1 cellular context compared by ENCODE assay signal in the genomic region with DNA sequence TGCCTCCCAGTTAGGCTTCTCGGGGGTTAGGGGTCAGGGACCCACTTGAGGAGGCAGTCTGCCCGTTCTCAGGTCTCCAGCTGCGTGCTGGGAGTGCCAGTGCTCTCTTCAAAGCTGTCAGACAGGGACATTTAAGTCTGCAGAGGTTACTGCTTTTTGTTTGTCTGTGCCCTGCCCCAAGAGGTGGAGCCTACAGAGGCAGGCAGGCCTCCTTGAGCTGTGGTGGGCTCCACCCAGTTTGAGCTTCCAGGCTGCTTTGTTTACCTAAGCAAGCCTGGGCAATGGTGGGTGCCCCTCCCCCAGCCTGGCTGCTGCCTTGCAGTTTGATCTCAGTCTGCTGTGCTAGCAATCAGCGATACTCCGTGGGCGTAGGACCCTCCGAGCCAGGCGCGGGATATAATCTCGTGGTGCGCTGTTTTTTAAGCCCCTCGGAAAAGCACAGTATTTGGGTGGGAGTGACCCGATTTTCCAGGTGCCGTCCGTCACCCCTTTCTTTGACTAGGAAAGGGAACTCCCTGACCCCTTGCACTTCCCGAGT.
A peak's percentile ranks its signal among the peaks of the same experiment; 100 is the strongest.
TF ChIP-seq lines count a peak whose summit lies in the region.
"Not testable (repeated sequence)": the region's sequence is repeated elsewhere in the genome, so short reads cannot be mapped to it uniquely, and the experiment has no call there.

No MANE protein-coding gene starts in this region.

TF ChIP-seq in HepG2, 621 proteins besides CTCF, POLR2A, EP300 and RAD21 (continued from another document and continues in another):
- TF ChIP-seq SAP130 (CRISPR knock-in tag; IDR thresholded peaks at IDR 0.05; ENCODE audit: low read depth), result peak; percentile 66; the same call in 1 of the 2 replicates
- peak; percentile 14; the same call in 1 of the 2 replicates for TF ChIP-seq RFXAP (CRISPR knock-in tag; IDR thresholded peaks at IDR 0.05; ENCODE audit: borderline replicate concordance)
- TF ChIP-seq, protein P1, sequence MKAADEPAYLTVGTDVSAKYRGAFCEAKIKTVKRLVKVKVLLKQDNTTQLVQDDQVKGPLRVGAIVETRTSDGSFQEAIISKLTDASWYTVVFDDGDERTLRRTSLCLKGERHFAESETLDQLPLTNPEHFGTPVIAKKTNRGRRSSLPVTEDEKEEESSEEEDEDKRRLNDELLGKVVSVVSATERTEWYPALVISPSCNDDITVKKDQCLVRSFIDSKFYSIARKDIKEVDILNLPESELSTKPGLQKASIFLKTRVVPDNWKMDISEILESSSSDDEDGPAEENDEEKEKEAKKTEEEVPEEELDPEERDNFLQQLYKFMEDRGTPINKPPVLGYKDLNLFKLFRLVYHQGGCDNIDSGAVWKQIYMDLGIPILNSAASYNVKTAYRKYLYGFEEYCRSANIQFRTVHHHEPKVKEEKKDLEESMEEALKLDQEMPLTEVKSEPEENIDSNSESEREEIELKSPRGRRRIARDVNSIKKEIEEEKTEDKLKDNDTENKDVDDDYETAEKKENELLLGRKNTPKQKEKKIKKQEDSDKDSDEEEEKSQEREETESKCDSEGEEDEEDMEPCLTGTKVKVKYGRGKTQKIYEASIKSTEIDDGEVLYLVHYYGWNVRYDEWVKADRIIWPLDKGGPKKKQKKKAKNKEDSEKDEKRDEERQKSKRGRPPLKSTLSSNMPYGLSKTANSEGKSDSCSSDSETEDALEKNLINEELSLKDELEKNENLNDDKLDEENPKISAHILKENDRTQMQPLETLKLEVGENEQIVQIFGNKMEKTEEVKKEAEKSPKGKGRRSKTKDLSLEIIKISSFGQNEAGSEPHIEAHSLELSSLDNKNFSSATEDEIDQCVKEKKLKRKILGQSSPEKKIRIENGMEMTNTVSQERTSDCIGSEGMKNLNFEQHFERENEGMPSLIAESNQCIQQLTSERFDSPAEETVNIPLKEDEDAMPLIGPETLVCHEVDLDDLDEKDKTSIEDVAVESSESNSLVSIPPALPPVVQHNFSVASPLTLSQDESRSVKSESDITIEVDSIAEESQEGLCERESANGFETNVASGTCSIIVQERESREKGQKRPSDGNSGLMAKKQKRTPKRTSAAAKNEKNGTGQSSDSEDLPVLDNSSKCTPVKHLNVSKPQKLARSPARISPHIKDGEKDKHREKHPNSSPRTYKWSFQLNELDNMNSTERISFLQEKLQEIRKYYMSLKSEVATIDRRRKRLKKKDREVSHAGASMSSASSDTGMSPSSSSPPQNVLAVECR (CRISPR knock-in tag; IDR thresholded peaks at IDR 0.05; ENCODE audit: borderline replicate concordance), result peak; percentile 44; the same call in 1 of the 2 replicates
- TF ChIP-seq SP1, NONO (IDR thresholded peaks at IDR 0.05): not testable (repeated sequence)
- 0 out of 2 replicates have a peak, but pooled peaks have one; percentile 29 for TF ChIP-seq SP1 (CRISPR knock-in tag; IDR thresholded peaks at IDR 0.05)
- TF ChIP-seq ERF (CRISPR knock-in tag; IDR thresholded peaks at IDR 0.05), result peak; percentile 63
- TF ChIP-seq ZNF615 (CRISPR knock-in tag; IDR thresholded peaks at IDR 0.05; ENCODE audit: borderline replicate concordance), result 0 out of 2 replicates have a peak, but pooled peaks have one; percentile 16
- 0 out of 2 replicates have a peak, but pooled peaks have one; percentile 38 for TF ChIP-seq TGIF2 (CRISPR knock-in tag; IDR thresholded peaks at IDR 0.05)
- TF ChIP-seq KLF12 (CRISPR knock-in tag; IDR thresholded peaks at IDR 0.05; ENCODE audit: borderline replicate concordance), result 0 out of 2 replicates have a peak, but pooled peaks have one; percentile 5
- TF ChIP-seq DMAP1 (CRISPR knock-in tag; IDR thresholded peaks at IDR 0.05), result peak; percentile 81
- TF ChIP-seq ZMYM4 (CRISPR knock-in tag; IDR thresholded peaks at IDR 0.05), result peak; percentile 74
- 0 out of 2 replicates have a peak, but pooled peaks have one; percentile 19 for TF ChIP-seq ZKSCAN8 (CRISPR knock-in tag; IDR thresholded peaks at IDR 0.05; ENCODE audit: borderline replicate concordance)
- peak; percentile 53; the same call in 1 of the 2 replicates for TF ChIP-seq PITX1 (CRISPR knock-in tag; IDR thresholded peaks at IDR 0.05)
- TF ChIP-seq PHF5A (CRISPR knock-in tag; IDR thresholded peaks at IDR 0.05; ENCODE audit: low read depth, unreplicated experiment), result peak; percentile 68
- peak; percentile 75 for TF ChIP-seq TAF1 (CRISPR knock-in tag; IDR thresholded peaks at IDR 0.05)
- 0 out of 2 replicates have a peak, but pooled peaks have one; percentile 30 for TF ChIP-seq POLR2G (IDR thresholded peaks at IDR 0.05; ENCODE audit: low read depth, low read length)
- TF ChIP-seq ZBTB7B (CRISPR knock-in tag; IDR thresholded peaks at IDR 0.05), result peak; percentile 73
- peak; percentile 57 for TF ChIP-seq SP5 (CRISPR knock-in tag; IDR thresholded peaks at IDR 0.05; ENCODE audit: borderline replicate concordance, low read depth)
- TF ChIP-seq KAT8 (CRISPR knock-in tag; IDR thresholded peaks at IDR 0.05), result peak; percentile 58
- peak; percentile 67; the same call in 1 of the 2 replicates for TF ChIP-seq FOXK1 (CRISPR knock-in tag; IDR thresholded peaks at IDR 0.05; ENCODE audit: borderline replicate concordance, low read depth)
- TF ChIP-seq NONO (CRISPR knock-in tag; conservative IDR thresholded peaks at IDR 0.05), result 0 out of 2 replicates have a peak, but pooled peaks have one; percentile 44
- TF ChIP-seq ZNF687 (CRISPR knock-in tag; IDR thresholded peaks at IDR 0.05), result peak; percentile 75
- TF ChIP-seq FOXA1 (IDR thresholded peaks at IDR 0.05), result peak; percentile 52; the same call in 1 of the 2 replicates
- TF ChIP-seq FOXA1 (CRISPR knock-in tag; IDR thresholded peaks at IDR 0.05), result peak; percentile 96
- TF ChIP-seq ZFY (CRISPR knock-in tag; IDR thresholded peaks at IDR 0.05), result peak; percentile 19; the same call in 1 of the 2 replicates
- 0 out of 2 replicates have a peak, but pooled peaks have one; percentile 20 for TF ChIP-seq ZNF609 (CRISPR knock-in tag; IDR thresholded peaks at IDR 0.05; ENCODE audit: borderline replicate concordance)
- peak; percentile 29; the same call in 1 of the 2 replicates for TF ChIP-seq FOXO1 (CRISPR knock-in tag; IDR thresholded peaks at IDR 0.05)
- 0 out of 2 replicates have a peak, but pooled peaks have one; percentile 39 for TF ChIP-seq YEATS4 (CRISPR knock-in tag; IDR thresholded peaks at IDR 0.05; ENCODE audit: borderline replicate concordance)
- 0 out of 2 replicates have a peak, but pooled peaks have one; percentile 31 for TF ChIP-seq RXRB (CRISPR knock-in tag; IDR thresholded peaks at IDR 0.05; ENCODE audit: borderline replicate concordance)
- 0 out of 4 replicates have a peak, but pooled peaks of 1 of the 2 experiments have one; percentile 29 for TF ChIP-seq KLF16 (CRISPR knock-in tag; IDR thresholded peaks at IDR 0.05)
- peak; percentile 33 for TF ChIP-seq HNF4A (CRISPR knock-in tag; IDR thresholded peaks at IDR 0.05)
- TF ChIP-seq, protein P2, sequence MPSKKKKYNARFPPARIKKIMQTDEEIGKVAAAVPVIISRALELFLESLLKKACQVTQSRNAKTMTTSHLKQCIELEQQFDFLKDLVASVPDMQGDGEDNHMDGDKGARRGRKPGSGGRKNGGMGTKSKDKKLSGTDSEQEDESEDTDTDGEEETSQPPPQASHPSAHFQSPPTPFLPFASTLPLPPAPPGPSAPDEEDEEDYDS (CRISPR knock-in tag; IDR thresholded peaks at IDR 0.05), result peak; percentile 66
- TF ChIP-seq ZNF614 (CRISPR knock-in tag; IDR thresholded peaks at IDR 0.05; ENCODE audit: borderline replicate concordance), result 0 out of 2 replicates have a peak, but pooled peaks have one; percentile 20
- peak; percentile 32; the same call in 1 of the 2 replicates for TF ChIP-seq ELF3 (CRISPR knock-in tag; IDR thresholded peaks at IDR 0.05)
- 0 out of 2 replicates have a peak, but pooled peaks have one; percentile 15 for TF ChIP-seq HMGXB3 (CRISPR knock-in tag; IDR thresholded peaks at IDR 0.05; ENCODE audit: borderline replicate concordance)
- peak; percentile 46; the same call in 1 of the 2 replicates for TF ChIP-seq SOX5 (CRISPR knock-in tag; IDR thresholded peaks at IDR 0.05; ENCODE audit: borderline replicate concordance)
- TF ChIP-seq PHF8 (CRISPR knock-in tag; IDR thresholded peaks at IDR 0.05), result peak; percentile 60; the same call in 1 of the 2 replicates
- peak; percentile 65; the same call in 1 of the 2 replicates for TF ChIP-seq MYC (CRISPR knock-in tag; IDR thresholded peaks at IDR 0.05; ENCODE audit: borderline replicate concordance)
- TF ChIP-seq ZNF788 (CRISPR knock-in tag; IDR thresholded peaks at IDR 0.05; ENCODE audit: borderline replicate concordance), result peak; percentile 45; the same call in 1 of the 2 replicates
- TF ChIP-seq ZNF292 (CRISPR knock-in tag; IDR thresholded peaks at IDR 0.05; ENCODE audit: borderline replicate concordance, low read depth), result peak; percentile 92; the same call in 1 of the 2 replicates
- TF ChIP-seq ZNF883 (CRISPR knock-in tag; IDR thresholded peaks at IDR 0.05; ENCODE audit: not compliant biosample characterization), result peak; percentile 52
